8 cellular contexts compared by ENCODE assay signal in the genomic region with DNA sequence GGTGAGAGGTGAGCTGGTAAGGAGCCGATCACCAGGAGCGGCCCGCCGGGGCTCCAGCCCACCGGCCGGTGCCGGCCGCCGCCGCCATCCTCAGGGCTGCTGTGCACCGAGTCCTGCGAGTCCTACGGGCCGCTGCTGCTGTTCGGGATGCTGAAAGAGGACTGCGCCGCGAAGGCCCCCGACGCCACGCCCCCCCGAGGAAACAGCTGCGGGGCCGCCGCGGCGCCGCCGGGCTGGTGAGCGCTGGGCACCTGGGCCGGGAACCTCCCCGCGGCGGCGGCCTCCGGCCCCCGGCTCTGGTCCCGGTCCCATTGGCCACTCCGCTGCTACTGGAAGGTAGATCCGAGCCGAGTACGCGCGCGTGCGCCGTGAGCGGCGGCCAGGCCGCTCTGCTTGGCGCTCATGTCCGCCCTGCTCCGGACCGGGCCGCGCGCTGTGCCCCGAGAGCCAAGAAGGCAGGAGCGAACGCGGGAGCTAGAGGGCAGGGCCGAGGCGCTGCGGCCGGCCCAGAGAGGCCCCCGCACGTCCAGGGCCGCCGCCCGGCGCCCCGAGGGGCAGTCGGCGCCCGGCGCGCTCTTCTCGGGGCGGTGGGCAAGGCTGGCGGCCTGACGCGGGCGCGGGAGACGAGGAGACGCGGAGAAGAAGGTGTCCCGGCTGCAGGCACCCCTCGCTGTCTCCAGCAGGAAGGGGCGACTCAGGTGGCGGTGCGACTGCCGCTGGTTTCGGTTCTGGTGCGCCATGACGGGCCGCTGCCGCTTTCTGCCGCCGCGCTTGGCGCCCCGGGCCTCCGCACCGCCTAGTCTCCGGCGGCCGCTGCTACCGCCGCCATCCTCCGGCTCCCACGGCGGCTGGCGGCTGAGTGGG.
DNase-seq lines count a peak whose midpoint lies in the region; ATAC-seq, FAIRE-seq and TF ChIP-seq lines count a peak whose summit lies in the region.

No MANE protein-coding gene starts in this region.

- H3K27me3 ChIP-seq in BLaER1 = no peaks in the 10 kb centered on the region
- no peaks in the 10 kb centered on the region for H3K27me3 ChIP-seq in OCI-LY1 (ENCODE audit: insufficient read depth, low read length)

- H3K4me3 ChIP-seq in BLaER1 (peak overlapping the region; percentile 90), OCI-LY1 (ENCODE audit: low read depth, low read length, poor library complexity, severe bottlenecking) (peak overlapping the region; percentile 66)

- no peaks in the 10 kb centered on the region for H3F3A ChIP-seq in OCI-LY1 (ENCODE audit: insufficient read depth, low read length)

- H3K79me2 ChIP-seq in OCI-LY1 (ENCODE audit: insufficient read depth, low read length) = no peaks in the 10 kb centered on the region

- no peaks in the 10 kb centered on the region for H3K36me3 ChIP-seq in BLaER1
- H3K36me3 ChIP-seq in OCI-LY1 (ENCODE audit: insufficient read depth, low read length) = no peaks in the 10 kb centered on the region

- peak overlapping the region; percentile 88 for H3K27ac ChIP-seq in BLaER1
- H3K27ac ChIP-seq in OCI-LY1 (ENCODE audit: low read depth, low read length, poor library complexity, severe bottlenecking) = no peak overlapping the region

- peak; percentile 83 for ATAC-seq in HG03432 (IDR thresholded peaks at IDR 0.05; ENCODE audit: unreplicated experiment)
- ATAC-seq in stimulated activated naive CD8-positive, alpha-beta T cell treated with anti-CD3 and anti-CD28 coated beads, Interleukin-15, amount 100 ng/mL, for 72 hours = peak; percentile 81

- H3K9ac ChIP-seq in BLaER1 = peak overlapping the region; percentile 84
- H3K9ac ChIP-seq in OCI-LY1 (ENCODE audit: low read length) = peak overlapping the region; percentile 50; the same call in 1 of the 2 replicates

- FAIRE-seq in GM19239 (lab: Jason Lieb, UNC) = no peak

- H4K20me1 ChIP-seq in BLaER1 (no peaks in the 10 kb centered on the region), OCI-LY1 (ENCODE audit: insufficient read depth, low read length) (no peaks in the 10 kb centered on the region)

- peak overlapping the region; percentile 98 for H3K4me3 Mint-ChIP-seq in stimulated activated naive CD8-positive, alpha-beta T cell treated with anti-CD3 and anti-CD28 coated beads, Interleukin-15, amount 100 ng/mL, for 72 hours

- H3K27ac Mint-ChIP-seq in stimulated activated naive CD8-positive, alpha-beta T cell treated with anti-CD3 and anti-CD28 coated beads, Interleukin-15, amount 100 ng/mL, for 72 hours = peak overlapping the region; percentile 57 to 71

- H3K4me1 ChIP-seq in BLaER1 (no peaks in the 10 kb centered on the region), OCI-LY1 (ENCODE audit: insufficient read depth, low read length, severe bottlenecking) (peaks cover 7% of the 10 kb centered on the region)

- TF ChIP-seq CTCF in OCI-LY1 (IDR thresholded peaks at IDR 0.05; ENCODE audit: low read length) = no peak

- H3K9me2 ChIP-seq in OCI-LY1 (ENCODE audit: low read depth, low read length) = no peaks in the 10 kb centered on the region

- H3K9me3 Mint-ChIP-seq in stimulated activated naive CD8-positive, alpha-beta T cell treated with anti-CD3 and anti-CD28 coated beads, Interleukin-15, amount 100 ng/mL, for 72 hours = no peaks in the 10 kb centered on the region

- no peak overlapping the region for H2AFZ ChIP-seq in OCI-LY1 (ENCODE audit: low read length)

- DNase-seq in GM19239 (ENCODE audit: insufficient read length, low spot score) (peak; percentile 15), activated T-helper 1 cell treated with Interleukin-2 at 50 U/mL for 16 hours (ENCODE audit: low read depth) (peak; percentile 2), fibroblast of gingiva (ENCODE audit: low read depth) (peak; percentile 73), myocyte (ENCODE audit: low read depth) (peak; percentile 82)
- peak; percentile 58 for DNase-seq in stimulated activated naive CD8-positive, alpha-beta T cell treated with anti-CD3 and anti-CD28 coated beads, Interleukin-15, amount 100 ng/mL, for 72 hours

- peaks cover 41% of the 10 kb centered on the region for H3K27me3 Mint-ChIP-seq in stimulated activated naive CD8-positive, alpha-beta T cell treated with anti-CD3 and anti-CD28 coated beads, Interleukin-15, amount 100 ng/mL, for 72 hours

- peak overlapping the region; percentile 82 for H3K4me2 ChIP-seq in BLaER1
- peak overlapping the region; percentile 90 for H3K4me2 ChIP-seq in OCI-LY1 (ENCODE audit: low read length)

- H3K9me3 ChIP-seq in BLaER1 (no peaks in the 10 kb centered on the region), OCI-LY1 (ENCODE audit: low read length) (no peaks in the 10 kb centered on the region)

- peaks cover 14% of the 10 kb centered on the region for H3K4me1 Mint-ChIP-seq in stimulated activated naive CD8-positive, alpha-beta T cell treated with anti-CD3 and anti-CD28 coated beads, Interleukin-15, amount 100 ng/mL, for 72 hours

Comparison
In these comparisons a context has a peak if more than half of its experiments do, and no peak if none do; other contexts are left out.
1. DNase-seq: peak in every context shown above with its lines; median percentile 82 in myocyte; 73 in fibroblast of gingiva; 58 in stimulated activated naive CD8-positive, alpha-beta T cell treated with anti-CD3 and anti-CD28 coated beads, Interleukin-15, amount 100 ng/mL, for 72 hours; 15 in GM19239; 2 in activated T-helper 1 cell treated with Interleukin-2 at 50 U/mL for 16 hours.